In genomic region chr5:150085950-150086715, GRCh38 we compare ENCODE assay signal across 11 cellular contexts. TPM values are rescaled to one million over a fixed set of nuclear protein-coding genes. Genes with fewer than 3 reads are reported as not detected.
DNase-seq lines count a peak whose midpoint lies in the region; ATAC-seq, FAIRE-seq and TF ChIP-seq lines count a peak whose summit lies in the region.
"Had no signal": no experiment of that assay in that cellular context is flagged by ENCODE, and none has a peak within 500 bp of the region (broad histone marks: within the 10 kb centered on the region; RNA-seq: fewer than 3 reads in every experiment).

Gene CSF1R (minus strand): TSS chr5:150086554. CDS start chr5:150086427, 127 bp downstream.

- no peak for TF ChIP-seq POLR2A in NB4 (IDR thresholded peaks at IDR 0.05; ENCODE audit: extremely low read depth, insufficient read length)
- no peak for TF ChIP-seq POLR2A in H1 (IDR thresholded peaks at IDR 0.05; ENCODE audit: control extremely low read depth in 1 of 2, low read depth in 2 of 2, low read length in 2 of 2)
- TF ChIP-seq POLR2A in upper lobe of left lung (IDR thresholded peaks at IDR 0.05), result peak in 1 of 4 donors; percentile 61

- H3K27me3 ChIP-seq in H1 (replicated peaks in 1 of 4; ENCODE audit: control insufficient read depth in 3 of 4, extremely low read depth in 1 of 4, insufficient read depth in 3 of 4, low read length in 3 of 4) (no peaks in the 10 kb centered on the region; a peak in 1 of 7 replicates), muscle layer of duodenum (ENCODE audit: low read depth, low read length) (no peaks in the 10 kb centered on the region), upper lobe of left lung (no peaks in the 10 kb centered on the region)

- no peak for TF ChIP-seq EP300 in H1 (IDR thresholded peaks at IDR 0.05; ENCODE audit: borderline replicate concordance in 1 of 2, low read depth in 2 of 2, low read length in 2 of 2)
- no peak for TF ChIP-seq EP300 in upper lobe of left lung (IDR thresholded peaks at IDR 0.05)

- CTCF ChIA-PET in H1 (lab: Charles Lee; ENCODE audit: partially characterized antibody), result interaction anchor here (1.0 to 1.7 kb wide), 5 partner anchors 21 to 36 kb away, joined by 3 to 4 read pairs (median 3); no protein-coding TSS in a partner anchor

- WGBS in H1 (ENCODE audit: extremely low coverage in 1 of 2, insufficient coverage in 1 of 2, insufficient read length in 1 of 2, insufficient replicate concordance in 2 of 2, low coverage in 1 of 2, low lambda C conversion rate in 2 of 2, missing lambda C conversion rate in 1 of 2), 2 experiments, result 90% methylated on average over 7 of the region's 9 CpGs; no CpG with 5 or more reads in 1 of the 2 experiments
- 83 to 84% methylated on average over 8 to 9 of the region's 9 CpGs for WGBS in upper lobe of left lung, 2 donors

- no peaks in the 10 kb centered on the region for H3K79me2 ChIP-seq in H1 (ENCODE audit: control insufficient read depth in 1 of 2, insufficient read depth in 2 of 2, low read length in 2 of 2)

- H4K20me1 ChIP-seq in H1 (replicated peaks in 1 of 2; ENCODE audit: control insufficient read depth in 1 of 2, insufficient read depth in 2 of 2, low read length in 2 of 2), result no peaks in the 10 kb centered on the region

- H3K4me3 ChIP-seq in NB4 (ENCODE audit: low read depth, low read length), result peak within 1 kb of the TSS; percentile 48
- H3K4me3 ChIP-seq in H1 (ENCODE audit: extremely low read depth in 1 of 4, insufficient read depth in 2 of 4, low read depth in 3 of 4, low read length in 4 of 4), result no peak within 1 kb of the TSS
- H3K4me3 ChIP-seq in muscle layer of duodenum (ENCODE audit: low read depth in 1 of 2, low read length in 2 of 2), result peak within 1 kb of the TSS; percentile 41 to 47
- H3K4me3 ChIP-seq in upper lobe of left lung, result peak within 1 kb of the TSS in 3 of 4 donors; percentile 26 to 50 (median 34)

- DNase-seq in NB4 (ENCODE audit: low read depth), result peak; percentile 81
- DNase-seq in H1 (ENCODE audit: low read depth in 1 of 2, low spot score in 2 of 2), result peak in 1 of 2 experiments; percentile 36
- DNase-seq in upper lobe of left lung, result peak in 1 of 2 donors; percentile 41
- DNase-seq in A172 (ENCODE audit: low spot score), result no peak
- DNase-seq in stimulated activated naive CD4-positive, alpha-beta T cell (lab: John Stamatoyannopoulos, UW), result no peak
- DNase-seq: DND-41, H9, trophoblast cell had no signal

- no peak within 1 kb of the TSS; a peak in 1 of 7 replicates for H3K9ac ChIP-seq in H1 (replicated peaks in 1 of 4; ENCODE audit: extremely low read depth in 1 of 4, low read depth in 3 of 4, low read length in 3 of 4)

- no peak for FAIRE-seq in H1 (lab: Jason Lieb, UNC)

- no peak within 1 kb of the TSS for H4K91ac ChIP-seq in H1 (replicated peaks; ENCODE audit: insufficient read length, low read length)

- H3K23me2 ChIP-seq in H1 (ENCODE audit: low read depth, low read length), result no peaks in the 10 kb centered on the region; the same call in 1 of the 2 replicates

- no peak within 1 kb of the TSS for H4K5ac ChIP-seq in H1 (ENCODE audit: insufficient read length, low read depth, low read length)

- ATAC-seq in upper lobe of left lung (ENCODE audit: low FRiP score in 2 of 2) (peak; percentile 46 to 51), HG03280 (IDR thresholded peaks at IDR 0.05; ENCODE audit: unreplicated experiment) (no peak)

- no peak within 1 kb of the TSS for H2BK12ac ChIP-seq in H1 (ENCODE audit: low read depth, low read length)

- H3K27ac ChIP-seq in H1 (ENCODE audit: low read depth, low read length), result no peak within 1 kb of the TSS
- peak within 1 kb of the TSS; percentile 60 for H3K27ac ChIP-seq in muscle layer of duodenum (ENCODE audit: low read length)
- peak within 1 kb of the TSS in 3 of 4 donors; percentile 28 to 70 (median 58) for H3K27ac ChIP-seq in upper lobe of left lung

- TF ChIP-seq CTCF in NB4 (IDR thresholded peaks at IDR 0.05; ENCODE audit: low read depth, low read length) (no peak), H1 (IDR thresholded peaks at IDR 0.05; ENCODE audit: control extremely low read depth in 1 of 3, insufficient read depth in 1 of 3, low read depth in 1 of 3, low read length in 3 of 3) (no peak), upper lobe of left lung (IDR thresholded peaks at IDR 0.05) (no peak)

- H2BK5ac ChIP-seq in H1 (ENCODE audit: low read depth, low read length), result no peak within 1 kb of the TSS

- no peak within 1 kb of the TSS for H2AFZ ChIP-seq in H1 (ENCODE audit: low read length)

- no peak within 1 kb of the TSS for H3K18ac ChIP-seq in H1 (ENCODE audit: extremely low read depth, low read length)

- no peak within 1 kb of the TSS for H3K23ac ChIP-seq in H1 (ENCODE audit: insufficient read length)

- no peak within 1 kb of the TSS for H3K14ac ChIP-seq in H1 (ENCODE audit: insufficient read length)

- no peaks in the 10 kb centered on the region for H3K79me1 ChIP-seq in H1 (ENCODE audit: low read depth, low read length)

- H3K9me3 ChIP-seq in H1 (ENCODE audit: insufficient read depth in 2 of 2, low read depth in 1 of 2, low read length in 1 of 2) (no peaks in the 10 kb centered on the region), muscle layer of duodenum (ENCODE audit: control insufficient read depth in 1 of 2, low read length in 2 of 2) (no peaks in the 10 kb centered on the region), upper lobe of left lung (no peaks in the 10 kb centered on the region)

- H4K8ac ChIP-seq in H1 (ENCODE audit: extremely low read depth, insufficient read depth, low read length), result peak within 1 kb of the TSS; percentile 11; the same call in 1 of the 2 replicates

- POLR2A ChIA-PET in H1 (lab: Charles Lee; ENCODE audit: partially characterized antibody), result interaction anchor here (1.5 kb wide), 1 partner anchor 9 kb away, joined by 6 read pairs; no protein-coding TSS in a partner anchor

- H2BK15ac ChIP-seq in H1 (ENCODE audit: low read length), result no peak within 1 kb of the TSS; the same call in 1 of the 2 replicates

- H3K36me3 ChIP-seq in H1 (ENCODE audit: control insufficient read depth in 2 of 4, insufficient read depth in 4 of 4, low read length in 3 of 4) (no peaks in the 10 kb centered on the region), muscle layer of duodenum (ENCODE audit: control insufficient read depth in 1 of 2, insufficient read depth in 2 of 2, low read length in 2 of 2) (no peaks in the 10 kb centered on the region), upper lobe of left lung (no peaks in the 10 kb centered on the region)

- no peak for TF ChIP-seq RAD21 in H1 (IDR thresholded peaks at IDR 0.05 in 1 of 2, conservative IDR thresholded peaks at IDR 0.05 in 1 of 2; ENCODE audit: low read depth in 2 of 2, low read length in 2 of 2)

- no peak within 1 kb of the TSS for H2AK5ac ChIP-seq in H1 (ENCODE audit: low read depth, low read length)

- peaks cover 0 to 6% (median 1%) of the 10 kb centered on the region in 4 experiments; a peak in 5 of 7 replicates for H3K4me1 ChIP-seq in H1 (replicated peaks in 1 of 4; ENCODE audit: control insufficient read depth in 3 of 4, insufficient read depth in 4 of 4, low read length in 3 of 4)
- no peaks in the 10 kb centered on the region for H3K4me1 ChIP-seq in muscle layer of duodenum (ENCODE audit: control insufficient read depth in 1 of 2, insufficient read depth in 2 of 2, low read length in 2 of 2)
- H3K4me1 ChIP-seq in upper lobe of left lung, result peaks cover 5 to 17% (median 6%) of the 10 kb centered on the region in 4 donors

- H3K4ac ChIP-seq in H1 (replicated peaks; ENCODE audit: insufficient read length, low read depth, low read length), result no peak within 1 kb of the TSS

- no peak within 1 kb of the TSS for H3K4me2 ChIP-seq in H1 (ENCODE audit: insufficient read depth in 1 of 2, low read depth in 2 of 2, low read length in 2 of 2)

- no peak within 1 kb of the TSS for H3K56ac ChIP-seq in H1 (replicated peaks; ENCODE audit: insufficient read length, low read depth, low read length)

- no peak within 1 kb of the TSS for H2BK20ac ChIP-seq in H1 (ENCODE audit: low read length)

- H2BK120ac ChIP-seq in H1 (replicated peaks; ENCODE audit: low read depth, low read length), result no peak within 1 kb of the TSS

TF ChIP-seq in H1, 55 proteins besides CTCF, POLR2A, EP300 and RAD21:
- no peak for TF ChIP-seq FOSL1 (IDR thresholded peaks at IDR 0.05; ENCODE audit: insufficient read depth, low read depth, low read length)
TF ChIP-seq in H1: peak in this region for 0.

RNA-seq across cellular contexts. Expression of gene CSF1R, which starts in this region (rescaled TPM):
- not detected in 2 replicates for total RNA-seq in H1 (2021; fragmentation: NEBNext Ultra II Directional; extraction: Animal tissue kit (Norgen Biotek cat#: 25700))
- polyA plus RNA-seq in H1 (2011; rRNA removed), result 0.12 TPM in 1 of 2 replicates, not detected in the other
- not detected for polyA plus RNA-seq in H1 (2011; cell fraction: cytosol; rRNA removed)
- not detected for polyA plus RNA-seq in H1 (2011; cell fraction: nucleus; rRNA removed)
- 0.14 TPM in 1 of 4 replicates, not detected in the others for polyA plus RNA-seq in H1 (2012, experiment 1 of 2)
- polyA plus RNA-seq in H1 (2012, experiment 2 of 2), result 0.08 TPM
- polyA plus RNA-seq in H1 (2013, experiment 1 of 2), result 0.08 TPM
- 0.04 TPM for polyA plus RNA-seq in H1 (2013, experiment 2 of 2)
- polyA minus RNA-seq in H1 (2011; rRNA and poly(A)+ RNA removed), result not detected in 2 replicates
- polyA minus RNA-seq in H1 (2011; cell fraction: cytosol; rRNA and poly(A)+ RNA removed), result not detected
- not detected for polyA minus RNA-seq in H1 (2011; cell fraction: nucleus; rRNA and poly(A)+ RNA removed)
- total RNA-seq in upper lobe of left lung, result 100 to 1,000 TPM in 1 of 6 donors, 10 to 100 TPM in 5; 13.9 to 101 (median 57.9) TPM
- 0.84 and 0.96 TPM in 2 replicates for total RNA-seq in A172 (2014; rRNA removed; shearing (Covaris generic))
- total RNA-seq: glomerular endothelial cell had no signal

Comparison
In these comparisons a context has a peak if more than half of its experiments do, and no peak if none do; other contexts are left out.
1. H3K4me3 ChIP-seq: peak in NB4 (single experiment), muscle layer of duodenum (2 of 2) and upper lobe of left lung (3 of 4); none in H1 (0 of 4).